10 cellular contexts compared by ENCODE assay signal in genomic region chr7:76340617-76341131, GRCh38. TPM values are rescaled to one million over a fixed set of nuclear protein-coding genes. Genes with fewer than 3 reads are reported as not detected.
A peak's percentile ranks its signal among the peaks of the same experiment; 100 is the strongest.
DNase-seq lines count a peak whose midpoint lies in the region; ATAC-seq, FAIRE-seq and TF ChIP-seq lines count a peak whose summit lies in the region.
"Had no signal": no experiment of that assay in that cellular context is flagged by ENCODE, and none has a peak within 500 bp of the region (broad histone marks: within the 10 kb centered on the region; RNA-seq: fewer than 3 reads in every experiment).

No MANE protein-coding gene starts in this region.

- H3K79me2 ChIP-seq in ACC112 (ENCODE audit: control insufficient read depth, insufficient read depth, low read length, unreplicated experiment) (peaks cover 98% of the 10 kb centered on the region), GM12878 (ENCODE audit: control insufficient read depth, insufficient read depth, low read length) (peaks cover 66% of the 10 kb centered on the region)

- H3K27ac ChIP-seq in ACC112 (ENCODE audit: low read depth, low read length) (peak overlapping the region; percentile 84), GM12878 (ENCODE audit: control insufficient read depth, insufficient read depth) (no peak overlapping the region), stomach (peak overlapping the region in 2 of 5 donors; percentile 58 to 64), ovary (peak overlapping the region in 1 of 2 donors; percentile 66)

- in situ Hi-C loops in GM12878 (cut with MboI) = no loop called here

- no peaks in the 10 kb centered on the region for H3K9me3 Mint-ChIP-seq in HFFc6

- H3K4me2 ChIP-seq in GM12878 (ENCODE audit: control insufficient read depth, insufficient read depth) = no peak overlapping the region

- TF ChIP-seq EP300 in GM12878 (IDR thresholded peaks at IDR 0.05; ENCODE audit: borderline replicate concordance in 1 of 2, control insufficient read depth in 1 of 2, low read depth in 2 of 2, low read length in 2 of 2) (no peak), stomach (IDR thresholded peaks at IDR 0.05) (no peak), ovary (IDR thresholded peaks at IDR 0.05) (no peak)

- no peak; the same call in 2 of the 3 replicates for ATAC-seq in GM12878
- ATAC-seq in stimulated activated naive CD8-positive, alpha-beta T cell treated with anti-CD3 and anti-CD28 coated beads, Interleukin-15, Interleukin-2, amounts not matched to agents 100 U/mL and 50 U/mL, for 24 hours = no peak

- BruUV-seq in GM12878 (replicated peaks; lab: Mats Ljungman, UMichigan) = no TSS peak

- POLR2A ChIA-PET in GM12878 (lab: Charles Lee) = no interaction called here

- H3K9me3 ChIP-seq in GM12878 (replicated peaks; ENCODE audit: control insufficient read depth, insufficient read depth, low read length) (no peaks in the 10 kb centered on the region), stomach (no peaks in the 10 kb centered on the region), ovary (no peaks in the 10 kb centered on the region)

- intact Hi-C loops in GM12878 (cut with micrococcal nuclease; ENCODE audit: unreplicated experiment) = no loop called here
- intact Hi-C loops in stomach (cut with DNase I; ENCODE audit: low total_unique reads) = no loop called here
- intact Hi-C loops in ovary (cut with DNase I) = no loop called here

- CTCF ChIA-PET in GM12878 (lab: Yijun Ruan, JAX) = interaction anchor here (0.6 kb wide), 1 partner anchor 391 kb away, joined by 3 read pairs; no protein-coding TSS in a partner anchor

- TF ChIP-seq POLR2A in GM12878 (IDR thresholded peaks at IDR 0.05; ENCODE audit: low read depth, low read length) (no peak), stomach (IDR thresholded peaks at IDR 0.05) (no peak), ovary (IDR thresholded peaks at IDR 0.05) (no peak)

- H3K27ac Mint-ChIP-seq in HFFc6 = peak overlapping the region; percentile 86

- RAD21 ChIA-PET in GM12878 (lab: Charles Lee; ENCODE audit: unreplicated experiment) = interaction anchor here (0.9 kb wide), 1 partner anchor 13 kb away, joined by 3 read pairs; no protein-coding TSS in a partner anchor

- WGBS in GM12878 (ENCODE audit: insufficient coverage, insufficient replicate concordance, low lambda C conversion rate, missing lambda C conversion rate) = 82% methylated on average over 3 of the region's 3 CpGs
- 77 to 89% (median 82%) methylated on average over 3 of the region's 3 CpGs for WGBS in stomach, 5 donors
- 31 to 37% (median 34%) methylated on average over 3 of the region's 3 CpGs for WGBS in ovary, 3 donors

- H3K4me1 ChIP-seq in ACC112 (ENCODE audit: control insufficient read depth, insufficient read depth, low read length, unreplicated experiment) = peaks cover 56% of the 10 kb centered on the region
- no peaks in the 10 kb centered on the region; the same call in 1 of the 2 replicates for H3K4me1 ChIP-seq in GM12878 (ENCODE audit: control insufficient read depth, insufficient read depth, low read length)
- peaks cover 18 to 81% (median 45%) of the 10 kb centered on the region in 4 donors for H3K4me1 ChIP-seq in stomach
- peaks cover 16% of the 10 kb centered on the region for H3K4me1 ChIP-seq in ovary (ENCODE audit: insufficient read depth)

- peak; percentile 78 for DNase-seq in HFFc6
- DNase-seq in GM12878 (ENCODE audit: low read depth, low spot score) = no peak
- peak; percentile 43 for DNase-seq in mesenteric fat pad (ENCODE audit: low spot score)
- no peak for DNase-seq in stomach
- DNase-seq in stimulated activated naive CD8-positive, alpha-beta T cell treated with anti-CD3 and anti-CD28 coated beads, Interleukin-15, Interleukin-2, amounts not matched to agents 100 U/mL and 50 U/mL, for 24 hours = no peak
- DNase-seq in ovary = no peak
- DNase-seq in DMS79 treated with DMSO at 0.1 percent for 48 hours (lab: John Stamatoyannopoulos, UW) = no peak
- DNase-seq: NCI-H1694 had no signal

- H3K36me3 ChIP-seq in ACC112 (ENCODE audit: insufficient read depth, low read length) = peaks cover 39% of the 10 kb centered on the region
- peaks cover 13 to 33% of the 10 kb centered on the region in 2 experiments for H3K36me3 ChIP-seq in GM12878 (ENCODE audit: control insufficient read depth in 2 of 2, insufficient read depth in 2 of 2, low read length in 1 of 2)
- H3K36me3 ChIP-seq in stomach = peaks cover 20 to 43% (median 40%) of the 10 kb centered on the region in 4 donors
- no peaks in the 10 kb centered on the region for H3K36me3 ChIP-seq in ovary

- peaks cover 55% of the 10 kb centered on the region for H3K36me3 Mint-ChIP-seq in HFFc6 (ENCODE audit: low read depth)

- no peak overlapping the region for H3K4me3 ChIP-seq in ACC112 (ENCODE audit: low read depth, low read length)
- H3K4me3 ChIP-seq in GM12878 = no peak overlapping the region
- no peak overlapping the region for H3K4me3 ChIP-seq in stomach
- no peak overlapping the region for H3K4me3 ChIP-seq in ovary

- peak overlapping the region; percentile 44 for H3K4me3 Mint-ChIP-seq in HFFc6

- TF ChIP-seq CTCF in HFFc6 (IDR thresholded peaks at IDR 0.05) (no peak), GM12878 (IDR thresholded peaks at IDR 0.05 in 2 of 3, conservative IDR thresholded peaks at IDR 0.05 in 1 of 3; ENCODE audit: control insufficient read depth in 2 of 3, extremely low read depth in 1 of 3, insufficient read depth in 1 of 3, low read depth in 3 of 3, low read length in 3 of 3) (no peak), stomach (IDR thresholded peaks at IDR 0.05) (no peak), ovary (IDR thresholded peaks at IDR 0.05) (no peak)

- H2AFZ ChIP-seq in ACC112 (ENCODE audit: low read length, unreplicated experiment) = no peak overlapping the region
- H2AFZ ChIP-seq in GM12878 (ENCODE audit: control insufficient read depth, low read depth, low read length) = no peak overlapping the region

- TF ChIP-seq RAD21 in GM12878 (IDR thresholded peaks at IDR 0.05; ENCODE audit: insufficient read depth, low read depth, low read length) = no peak

- H4K20me1 ChIP-seq in GM12878 (ENCODE audit: control insufficient read depth, insufficient read depth) = peaks cover 10% of the 10 kb centered on the region

- no peak overlapping the region for H3K9ac ChIP-seq in GM12878 (ENCODE audit: control insufficient read depth, insufficient read depth, low read length)

- H3K27me3 Mint-ChIP-seq in HFFc6 (ENCODE audit: insufficient read depth) = no peaks in the 10 kb centered on the region; the same call in 1 of the 2 replicates

- H3K27me3 ChIP-seq in ACC112 (ENCODE audit: insufficient read depth, low read length) = no peaks in the 10 kb centered on the region
- H3K27me3 ChIP-seq in GM12878 (replicated peaks in 1 of 2; ENCODE audit: control insufficient read depth in 2 of 2, insufficient read depth in 2 of 2, low read length in 1 of 2) = no peaks in the 10 kb centered on the region
- no peaks in the 10 kb centered on the region for H3K27me3 ChIP-seq in stomach
- H3K27me3 ChIP-seq in ovary = no peaks in the 10 kb centered on the region

- FAIRE-seq in GM12878 (lab: Jason Lieb, UNC) = no peak
- FAIRE-seq: RCC 7860 had no signal

- SMC1A ChIA-PET in GM12878 (lab: Charles Lee; ENCODE audit: uncharacterized antibody, unreplicated experiment) = no interaction called here

- H3K4me1 Mint-ChIP-seq in HFFc6 (ENCODE audit: low read depth) = peaks cover 79% of the 10 kb centered on the region

RNA-seq across cellular contexts. Expression of gene YWHAG, which starts 18.1 kb away (rescaled TPM):
- 100 to 1,000 TPM; 171 to 210 (median 180) TPM for total RNA-seq in HFFc6 (2021; fragmentation: NEBNext Ultra II Directional; extraction: Animal tissue kit (Norgen Biotek cat#: 25700))
- 36.7 and 39.5 TPM in 2 replicates for total RNA-seq in GM12878 (2013; cell fraction: nucleolus; rRNA removed)
- total RNA-seq in GM12878 (2014; rRNA removed) = 26.0 and 26.4 TPM in 2 replicates
- 77.4 and 79.7 TPM in 2 replicates for total RNA-seq in GM12878 (2014; rRNA removed; fragmentation: Illumina TruSeq; extraction: Trizol)
- 153 and 157 TPM in 2 replicates for total RNA-seq in GM12878 (2021)
- 37.6 TPM for polyA plus RNA-seq in GM12878 (2011; ENCODE audit: low read depth)
- 59.6 and 75.1 TPM in 2 replicates for polyA plus RNA-seq in GM12878 (2011; rRNA removed)
- 34.2 and 44.7 TPM in 2 replicates for polyA plus RNA-seq in GM12878 (2011; cell fraction: cytosol; rRNA removed)
- 25.0 and 40.2 TPM in 2 replicates for polyA plus RNA-seq in GM12878 (2011; cell fraction: nucleus; rRNA removed)
- 86.1 and 86.2 TPM in 2 replicates for polyA plus RNA-seq in GM12878 (2012)
- 125 and 130 TPM in 2 replicates for polyA plus RNA-seq in GM12878 (2014; fragmentation: Illumina TruSeq; extraction: Trizol)
- 10 to 100 TPM; 20.2 to 27.2 TPM for polyA plus RNA-seq in GM12878 (2014; fragmentation: Nextera tagmentation; extraction: Ambion mirVana)
- polyA plus RNA-seq in GM12878 (2014; rRNA removed) = 55.4 and 61.8 TPM in 2 replicates
- polyA plus RNA-seq in GM12878 (2016; fragmentation: Nextera tagmentation; extraction: Ambion mirVana) = 10 to 100 TPM; 24.3 to 26.1 TPM
- 60.4 and 89.3 TPM in 2 replicates for polyA minus RNA-seq in GM12878 (2011; rRNA and poly(A)+ RNA removed)
- 48.9 and 52.5 TPM in 2 replicates for polyA minus RNA-seq in GM12878 (2011; cell fraction: cytosol; rRNA and poly(A)+ RNA removed)
- 11.5 and 21.3 TPM in 2 replicates for polyA minus RNA-seq in GM12878 (2011; cell fraction: nucleus; rRNA and poly(A)+ RNA removed)
- total RNA-seq in mesenteric fat pad = 297 TPM
- 10 to 100 TPM; 28.6 to 64.6 (median 56.2) TPM for total RNA-seq in stomach
- 10 to 100 TPM; 26.7 to 42.5 (median 41.2) TPM for polyA plus RNA-seq in stomach
- 100 to 1,000 TPM in 3 of 7 donors, 10 to 100 TPM in 4; 32.0 to 107 (median 99.2) TPM for total RNA-seq in ovary
- polyA plus RNA-seq in ovary = 100 to 1,000 TPM in 1 of 2 donors, 10 to 100 TPM in 1; 40.2 to 121 TPM

RNA-seq across cellular contexts. Expression of gene HSPB1, which starts 38.2 kb away (rescaled TPM):
- 1,000 to 10,000 TPM; 1,016 to 1,211 (median 1,126) TPM for total RNA-seq in HFFc6 (2021; fragmentation: NEBNext Ultra II Directional; extraction: Animal tissue kit (Norgen Biotek cat#: 25700))
- total RNA-seq in GM12878 (2013; cell fraction: nucleolus; rRNA removed) = 21.2 and 22.1 TPM in 2 replicates
- 31.9 and 47.8 TPM in 2 replicates for total RNA-seq in GM12878 (2014; rRNA removed)
- 35.4 and 41.2 TPM in 2 replicates for total RNA-seq in GM12878 (2014; rRNA removed; fragmentation: Illumina TruSeq; extraction: Trizol)
- 181 and 189 TPM in 2 replicates for total RNA-seq in GM12878 (2021)
- polyA plus RNA-seq in GM12878 (2011; ENCODE audit: low read depth) = 50.0 TPM
- 10.4 and 67.5 TPM in 2 replicates for polyA plus RNA-seq in GM12878 (2011; rRNA removed)
- polyA plus RNA-seq in GM12878 (2011; cell fraction: cytosol; rRNA removed) = 139 and 153 TPM in 2 replicates
- polyA plus RNA-seq in GM12878 (2011; cell fraction: nucleus; rRNA removed) = 127 and 155 TPM in 2 replicates
- polyA plus RNA-seq in GM12878 (2012) = 172 and 210 TPM in 2 replicates
- 1.4 and 41.6 TPM in 2 replicates for polyA plus RNA-seq in GM12878 (2014; fragmentation: Illumina TruSeq; extraction: Trizol)
- 10 to 100 TPM; 13.7 to 56.5 TPM for polyA plus RNA-seq in GM12878 (2014; fragmentation: Nextera tagmentation; extraction: Ambion mirVana)
- 134 and 182 TPM in 2 replicates for polyA plus RNA-seq in GM12878 (2014; rRNA removed)
- 100 to 1,000 TPM; 279 to 297 TPM for polyA plus RNA-seq in GM12878 (2016; fragmentation: Nextera tagmentation; extraction: Ambion mirVana)
- 15.6 and 24.8 TPM in 2 replicates for polyA minus RNA-seq in GM12878 (2011; rRNA and poly(A)+ RNA removed)
- polyA minus RNA-seq in GM12878 (2011; cell fraction: cytosol; rRNA and poly(A)+ RNA removed) = 42.6 and 53.3 TPM in 2 replicates
- polyA minus RNA-seq in GM12878 (2011; cell fraction: nucleus; rRNA and poly(A)+ RNA removed) = 21.4 and 37.5 TPM in 2 replicates
- 813 TPM for total RNA-seq in mesenteric fat pad
- 1,000 to 10,000 TPM in 1 of 5 donors, 100 to 1,000 TPM in 3, 10 to 100 TPM in 1; 21.8 to 2,022 (median 373) TPM for total RNA-seq in stomach
- 1,000 to 10,000 TPM in 1 of 3 donors, 100 to 1,000 TPM in 2; 320 to 2,297 (median 486) TPM for polyA plus RNA-seq in stomach
- total RNA-seq in ovary = 100 to 1,000 TPM; 138 to 913 (median 503) TPM
- 100 to 1,000 TPM in 1 of 2 donors, 1 to 10 TPM in 1; 5.7 to 326 TPM for polyA plus RNA-seq in ovary

Comparison
In these comparisons a context has a peak if more than half of its experiments do, and no peak if none do; other contexts are left out.
1. DNase-seq: peak in HFFc6 (single experiment) and mesenteric fat pad (single experiment); none in GM12878 (single experiment), stomach (single experiment), stimulated activated naive CD8-positive, alpha-beta T cell treated with anti-CD3 and anti-CD28 coated beads, Interleukin-15, Interleukin-2, amounts not matched to agents 100 U/mL and 50 U/mL, for 24 hours (single experiment), ovary (0 of 5) and DMS79 treated with DMSO at 0.1 percent for 48 hours (single experiment).